In the genomic region with DNA sequence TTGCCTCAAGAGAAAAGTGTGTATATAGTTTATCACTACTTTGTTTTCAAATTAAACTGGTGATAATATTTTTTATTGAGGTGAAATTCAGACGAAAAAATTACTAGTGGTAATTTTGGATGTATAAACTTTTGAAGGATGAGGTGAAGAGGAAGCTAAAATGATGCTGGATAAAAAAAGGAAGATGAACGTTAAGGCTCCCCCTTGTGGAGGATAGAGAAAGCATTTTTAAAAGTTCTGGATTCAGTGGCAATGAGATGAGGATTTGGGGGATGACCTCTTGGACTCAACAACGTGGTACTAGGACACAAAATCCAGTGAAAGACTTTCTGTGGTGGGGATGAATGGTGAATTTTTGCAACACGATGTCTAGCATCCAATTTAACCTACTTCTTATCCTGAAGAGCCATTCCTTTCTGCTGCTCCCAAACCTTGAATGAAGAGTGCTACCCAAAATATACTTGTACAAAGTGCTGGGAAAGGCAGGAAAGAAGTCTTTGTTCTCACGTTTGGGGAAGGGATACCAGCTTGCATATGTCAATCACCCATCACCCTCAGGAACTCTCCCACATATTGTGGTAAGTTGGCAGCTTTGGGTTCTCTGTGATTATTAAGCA, we compare ENCODE assay signal across 1 cellular context.
TF ChIP-seq lines count a peak whose summit lies in the region.

No MANE protein-coding gene starts in this region.

TF ChIP-seq in IMR-90, 13 proteins besides CTCF, POLR2A, EP300 and RAD21 (continued from another document):
- no peak for TF ChIP-seq BHLHE40 (IDR thresholded peaks at IDR 0.05; ENCODE audit: low read depth, low read length)
